ENCODE assay signal across 8 cellular contexts in genomic region chr17:64776720-64777412, GRCh38.
DNase-seq lines count a peak whose midpoint lies in the region; ATAC-seq, FAIRE-seq and TF ChIP-seq lines count a peak whose summit lies in the region.
"Not testable (repeated sequence)": the region's sequence is repeated elsewhere in the genome, so short reads cannot be mapped to it uniquely, and the experiment has no call there.

No MANE protein-coding gene starts in this region.

- peak; percentile 88 for TF ChIP-seq CTCF in D721Med (IDR thresholded peaks at IDR 0.05; ENCODE audit: insufficient read depth, missing control alignments)

- 3 to 4% methylated on average over 38 of the region's 38 CpGs for WGBS in esophagus, 2 donors

- not testable (repeated sequence) for H3K9me3 ChIP-seq in esophagus (ENCODE audit: control insufficient read depth in 2 of 2, insufficient read depth in 1 of 2, low read depth in 1 of 2, low read length in 1 of 2); mucosa of rectum (ENCODE audit: control insufficient read depth in 2 of 2, low read length in 2 of 2)

- ATAC-seq in GM21786 (IDR thresholded peaks at IDR 0.05; ENCODE audit: unreplicated experiment): peak; percentile 58

- not testable (repeated sequence) for FAIRE-seq in D721Med (lab: Jason Lieb, UNC)

- peak overlapping the region; percentile 61 to 62 for H3K27ac ChIP-seq in esophagus (ENCODE audit: low read depth in 2 of 2, low read length in 1 of 2)
- H3K27ac ChIP-seq in mucosa of rectum (ENCODE audit: low read depth in 2 of 2, low read length in 2 of 2): peak overlapping the region; percentile 23 to 39

- peak; percentile 76 for DNase-seq in D721Med (ENCODE audit: insufficient read length, low spot score)
- DNase-seq in LoVo (ENCODE audit: low spot score): peak; percentile 48
- DNase-seq in RPMI7951 (ENCODE audit: low read depth): peak; percentile 76
- DNase-seq in activated T-helper 1 cell treated with Interleukin-2 at 50 U/mL for 16 hours (ENCODE audit: low read depth): peak; percentile 58
- peak; percentile 57 to 67 for DNase-seq in stimulated activated CD8-positive, alpha-beta memory T cell treated with anti-CD3 and anti-CD28 coated beads, Interleukin-2, amount 100 ng/mL, for 48 hours (ENCODE audit: low read depth in 2 of 2)

- peak overlapping the region; percentile 19 to 61 for H3K4me3 ChIP-seq in esophagus (ENCODE audit: low read depth in 1 of 2, low read length in 2 of 2)
- H3K4me3 ChIP-seq in mucosa of rectum (ENCODE audit: low read length in 2 of 2): peak overlapping the region; percentile 35 to 57

- H3K4me1 ChIP-seq in esophagus (ENCODE audit: control insufficient read depth in 2 of 2, insufficient read depth in 2 of 2, low read length in 1 of 2) (peaks cover 5 to 26% of the 10 kb centered on the region in 2 donors), mucosa of rectum (ENCODE audit: control insufficient read depth in 2 of 2, insufficient read depth in 2 of 2, low read length in 2 of 2) (peaks cover 40 to 47% of the 10 kb centered on the region in 2 donors)

- H3K36me3 ChIP-seq in esophagus (ENCODE audit: control insufficient read depth in 2 of 2, insufficient read depth in 2 of 2, low read length in 1 of 2); mucosa of rectum (ENCODE audit: control insufficient read depth in 2 of 2, insufficient read depth in 2 of 2, low read length in 2 of 2): not testable (repeated sequence)

- H3K9ac ChIP-seq in mucosa of rectum (ENCODE audit: low read depth in 1 of 2, low read length in 2 of 2): peak overlapping the region; percentile 26 to 48

- not testable (repeated sequence) for H3K27me3 ChIP-seq in esophagus (ENCODE audit: control insufficient read depth in 1 of 2, insufficient read depth in 2 of 2, low read length in 2 of 2)
- peaks cover 9 to 11% of the 10 kb centered on the region in 2 donors for H3K27me3 ChIP-seq in mucosa of rectum (ENCODE audit: control insufficient read depth in 2 of 2, insufficient read depth in 2 of 2, low read length in 2 of 2)

Comparison
In these comparisons a context has a peak if more than half of its experiments do, and no peak if none do; other contexts are left out.
1. Peak in every context shown above with its lines: DNase-seq, ATAC-seq, H3K4me3 ChIP-seq and H3K27ac ChIP-seq.